Comparison of ENCODE assay signal across 8 cellular contexts in the genomic region with DNA sequence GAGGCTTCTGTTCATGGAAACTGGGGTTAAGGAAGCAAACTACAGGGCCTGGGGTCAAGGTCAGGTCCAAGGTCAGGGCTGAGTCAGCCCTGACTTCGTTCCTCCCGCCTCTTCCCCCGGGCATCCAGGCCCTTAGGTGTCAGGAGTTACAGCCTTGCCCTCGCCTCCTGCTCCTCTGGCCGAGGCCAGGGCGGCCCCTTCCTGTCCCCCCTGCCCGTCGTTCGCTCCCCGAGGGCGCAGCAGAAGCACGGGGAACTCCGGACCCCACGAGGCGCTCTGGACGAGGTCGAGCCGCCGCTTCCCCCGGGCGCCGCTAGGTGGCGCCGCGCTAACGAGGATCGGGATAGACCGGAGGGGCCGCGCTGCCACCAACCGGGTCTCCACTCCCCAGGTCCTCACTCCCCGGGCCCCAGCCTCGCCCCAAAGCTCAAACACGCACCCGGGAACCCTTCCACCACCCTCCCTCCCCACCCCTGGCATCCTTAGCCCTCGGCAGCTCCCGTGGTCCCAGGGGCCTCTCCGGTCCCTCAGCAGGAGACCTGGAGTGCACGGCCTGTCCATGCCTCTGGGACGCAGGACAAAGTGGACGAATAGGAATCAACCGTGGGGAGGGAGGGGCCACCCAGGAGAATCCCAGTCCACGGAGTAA. TPM values are rescaled to one million over a fixed set of nuclear protein-coding genes. Genes with fewer than 3 reads are reported as not detected.
A peak's percentile ranks its signal among the peaks of the same experiment; 100 is the strongest.
DNase-seq lines count a peak whose midpoint lies in the region; ATAC-seq, FAIRE-seq and TF ChIP-seq lines count a peak whose summit lies in the region.

No MANE protein-coding gene starts in this region.

- peaks cover 1% of the 10 kb centered on the region for H3K9me3 Mint-ChIP-seq in glutamatergic neuron (ENCODE audit: unreplicated experiment)

- peak; percentile 53 for DNase-seq in A172 (ENCODE audit: low spot score)
- DNase-seq in GM12891 (ENCODE audit: insufficient read length, low spot score): peak; percentile 91
- peak; percentile 69 to 80 for DNase-seq in SJSA1 (ENCODE audit: low read depth in 1 of 2, low spot score in 2 of 2)
- DNase-seq in activated naive CD4-positive, alpha-beta T cell (lab: John Stamatoyannopoulos, UW): peak; percentile 52 to 87 (median 79)
- DNase-seq in glutamatergic neuron: peak; percentile 92
- DNase-seq in trophoblast cell: peak; percentile 61 to 81
- peak; percentile 80 to 98 for DNase-seq in upper lobe of left lung

- no peak overlapping the region for H4K12ac ChIP-seq in trophoblast cell (ENCODE audit: low read depth, low read length)

- H3K27me3 ChIP-seq in HUES64 (ENCODE audit: insufficient read depth, low read length) (peaks cover 11% of the 10 kb centered on the region), SJSA1 (replicated peaks) (no peaks in the 10 kb centered on the region), trophoblast cell (ENCODE audit: insufficient read depth, low read length) (no peaks in the 10 kb centered on the region), upper lobe of left lung (no peaks in the 10 kb centered on the region)

- TF ChIP-seq POLR2A in GM12891 (IDR thresholded peaks at IDR 0.05; ENCODE audit: low read depth, low read length) (no peak), upper lobe of left lung (IDR thresholded peaks at IDR 0.05) (no peak)

- peak; percentile 83 to 93 for ATAC-seq in upper lobe of left lung (ENCODE audit: low FRiP score in 2 of 2)

- H4K8ac ChIP-seq in trophoblast cell (ENCODE audit: low read depth, low read length): no peak overlapping the region

- H2AK5ac ChIP-seq in trophoblast cell (ENCODE audit: low read length): no peak overlapping the region

- FAIRE-seq in GM12891 (lab: Jason Lieb, UNC): peak; percentile 81

- no peak overlapping the region for H4K91ac ChIP-seq in trophoblast cell (ENCODE audit: low read depth, low read length)

- H3K4me1 Mint-ChIP-seq in glutamatergic neuron (ENCODE audit: low read depth, unreplicated experiment): peaks cover 1% of the 10 kb centered on the region

- H3K27ac ChIP-seq in HUES64 (ENCODE audit: low read depth, low read length): no peak overlapping the region
- no peak overlapping the region for H3K27ac ChIP-seq in SJSA1
- no peak overlapping the region for H3K27ac ChIP-seq in trophoblast cell (ENCODE audit: low read depth, low read length)
- peak overlapping the region in 1 of 4 donors; percentile 2 for H3K27ac ChIP-seq in upper lobe of left lung

- peak overlapping the region; percentile 67 for H3K4me2 ChIP-seq in trophoblast cell (ENCODE audit: low read length)

- WGBS in HUES64: 13% methylated on average over 43 of the region's 43 CpGs
- no CpG with 5 or more reads among the region's 43 CpGs for WGBS in trophoblast cell (ENCODE audit: extremely low coverage, insufficient coverage, insufficient read length)
- 3 to 4% methylated on average over 29 to 34 of the region's 43 CpGs for WGBS in upper lobe of left lung, 2 donors

- no peak overlapping the region for H2BK12ac ChIP-seq in trophoblast cell (ENCODE audit: low read length)

- TF ChIP-seq EP300 in upper lobe of left lung (IDR thresholded peaks at IDR 0.05): no peak

- no peaks in the 10 kb centered on the region for H3K79me2 ChIP-seq in trophoblast cell (ENCODE audit: control insufficient read depth, insufficient read depth, low read length, poor library complexity)

- H3K9ac ChIP-seq in HUES64 (ENCODE audit: low read depth, low read length) (peak overlapping the region; percentile 75), trophoblast cell (ENCODE audit: low read length) (no peak overlapping the region)

- H3K9me3 ChIP-seq in HUES64 (ENCODE audit: insufficient read depth, low read depth, low read length) (no peaks in the 10 kb centered on the region), SJSA1 (replicated peaks) (no peaks in the 10 kb centered on the region), trophoblast cell (ENCODE audit: insufficient read depth, low read depth, low read length) (peaks cover 1% of the 10 kb centered on the region), upper lobe of left lung (no peaks in the 10 kb centered on the region)

- no peak overlapping the region for H3K4ac ChIP-seq in trophoblast cell (ENCODE audit: low read depth, low read length)

- H2BK5ac ChIP-seq in trophoblast cell (ENCODE audit: low read depth, low read length, poor library complexity): no peak overlapping the region

- H2AFZ ChIP-seq in trophoblast cell (ENCODE audit: insufficient read depth, low read length, poor library complexity): no peak overlapping the region

- no peaks in the 10 kb centered on the region for H3K36me3 ChIP-seq in HUES64 (ENCODE audit: insufficient read depth, low read length)
- H3K36me3 ChIP-seq in SJSA1: no peaks in the 10 kb centered on the region
- H3K36me3 ChIP-seq in trophoblast cell (ENCODE audit: control insufficient read depth in 1 of 2, insufficient read depth in 2 of 2, low read length in 2 of 2): no peaks in the 10 kb centered on the region
- no peaks in the 10 kb centered on the region for H3K36me3 ChIP-seq in upper lobe of left lung

- H3K4me3 ChIP-seq in HUES64 (ENCODE audit: low read length) (peak overlapping the region; percentile 41), SJSA1 (peak overlapping the region; percentile 5; the same call in 1 of the 2 replicates), trophoblast cell (ENCODE audit: low read depth, low read length) (no peak overlapping the region), upper lobe of left lung (peak overlapping the region in 2 of 4 donors; percentile 22 to 29)

- no peak overlapping the region for H3K27ac Mint-ChIP-seq in glutamatergic neuron (ENCODE audit: unreplicated experiment)

- H3K27me3 Mint-ChIP-seq in glutamatergic neuron (ENCODE audit: unreplicated experiment): peaks cover 4% of the 10 kb centered on the region

- no peak overlapping the region for H3K18ac ChIP-seq in trophoblast cell (ENCODE audit: low read length)

- H3K4me3 Mint-ChIP-seq in glutamatergic neuron (ENCODE audit: unreplicated experiment): no peak overlapping the region

- TF ChIP-seq CTCF in glutamatergic neuron (IDR thresholded peaks at IDR 0.05; ENCODE audit: partially characterized antibody, unreplicated experiment): peak; percentile 98
- TF ChIP-seq CTCF in upper lobe of left lung (IDR thresholded peaks at IDR 0.05): peak; percentile 96 to 98 (median 96)

- H3K36me3 Mint-ChIP-seq in glutamatergic neuron (ENCODE audit: unreplicated experiment): no peaks in the 10 kb centered on the region

- no peak overlapping the region for H2BK120ac ChIP-seq in trophoblast cell (ENCODE audit: insufficient read depth, low read length, poor library complexity)

- no peak overlapping the region for H3K23ac ChIP-seq in trophoblast cell (ENCODE audit: low read length)

- no peaks in the 10 kb centered on the region for H3K4me1 ChIP-seq in HUES64 (ENCODE audit: insufficient read depth, low read length)
- peaks cover 12% of the 10 kb centered on the region for H3K4me1 ChIP-seq in SJSA1 (replicated peaks)
- peaks cover 0 to 7% of the 10 kb centered on the region in 2 experiments for H3K4me1 ChIP-seq in trophoblast cell (ENCODE audit: control insufficient read depth in 1 of 2, insufficient read depth in 2 of 2, low read length in 2 of 2)
- peaks cover 7 to 13% (median 9%) of the 10 kb centered on the region in 4 donors for H3K4me1 ChIP-seq in upper lobe of left lung

- H3K14ac ChIP-seq in trophoblast cell (ENCODE audit: low read length): no peak overlapping the region

- no peaks in the 10 kb centered on the region for H3K79me1 ChIP-seq in trophoblast cell (ENCODE audit: low read length)

TF ChIP-seq in GM12891, 5 proteins besides CTCF, POLR2A, EP300 and RAD21:
- no peak for TF ChIP-seq POU2F2 (IDR thresholded peaks at IDR 0.05; ENCODE audit: low read depth, low read length)
- TF ChIP-seq PAX5 (IDR thresholded peaks at IDR 0.05; ENCODE audit: insufficient read depth, low read length, severe bottlenecking): no peak
- no peak for TF ChIP-seq TAF1 (IDR thresholded peaks at IDR 0.05; ENCODE audit: low read depth, low read length)
- TF ChIP-seq POLR2AphosphoS5 (IDR thresholded peaks at IDR 0.05; ENCODE audit: low read depth, low read length): no peak
- no peak for TF ChIP-seq SPI1 (IDR thresholded peaks at IDR 0.05; ENCODE audit: low read depth, low read length)
TF ChIP-seq in GM12891: peak in this region for 0.

RNA-seq across cellular contexts. Expression of a gene that starts 59.2 kb away (rescaled TPM):
- total RNA-seq in A172 (2014; rRNA removed; shearing (Covaris generic)): not detected in 2 replicates
- not detected for polyA plus RNA-seq in GM12891 (2012; ENCODE audit: low read depth, missing spikeins)
- 0.30 TPM for polyA plus RNA-seq in HUES64 (2013, experiment 1 of 2)
- not detected for polyA plus RNA-seq in HUES64 (2013, experiment 2 of 2)
- total RNA-seq in SJSA1 (2014; rRNA removed; shearing (Covaris generic)): not detected in 2 replicates
- total RNA-seq in glutamatergic neuron (ENCODE audit: unreplicated experiment) (not detected), upper lobe of left lung (not detected)
- 0.12 TPM in 1 of 2 replicates, not detected in the other for polyA plus RNA-seq in trophoblast cell (2013)
